ENCODE assay signal across 8 cellular contexts in the genomic region with DNA sequence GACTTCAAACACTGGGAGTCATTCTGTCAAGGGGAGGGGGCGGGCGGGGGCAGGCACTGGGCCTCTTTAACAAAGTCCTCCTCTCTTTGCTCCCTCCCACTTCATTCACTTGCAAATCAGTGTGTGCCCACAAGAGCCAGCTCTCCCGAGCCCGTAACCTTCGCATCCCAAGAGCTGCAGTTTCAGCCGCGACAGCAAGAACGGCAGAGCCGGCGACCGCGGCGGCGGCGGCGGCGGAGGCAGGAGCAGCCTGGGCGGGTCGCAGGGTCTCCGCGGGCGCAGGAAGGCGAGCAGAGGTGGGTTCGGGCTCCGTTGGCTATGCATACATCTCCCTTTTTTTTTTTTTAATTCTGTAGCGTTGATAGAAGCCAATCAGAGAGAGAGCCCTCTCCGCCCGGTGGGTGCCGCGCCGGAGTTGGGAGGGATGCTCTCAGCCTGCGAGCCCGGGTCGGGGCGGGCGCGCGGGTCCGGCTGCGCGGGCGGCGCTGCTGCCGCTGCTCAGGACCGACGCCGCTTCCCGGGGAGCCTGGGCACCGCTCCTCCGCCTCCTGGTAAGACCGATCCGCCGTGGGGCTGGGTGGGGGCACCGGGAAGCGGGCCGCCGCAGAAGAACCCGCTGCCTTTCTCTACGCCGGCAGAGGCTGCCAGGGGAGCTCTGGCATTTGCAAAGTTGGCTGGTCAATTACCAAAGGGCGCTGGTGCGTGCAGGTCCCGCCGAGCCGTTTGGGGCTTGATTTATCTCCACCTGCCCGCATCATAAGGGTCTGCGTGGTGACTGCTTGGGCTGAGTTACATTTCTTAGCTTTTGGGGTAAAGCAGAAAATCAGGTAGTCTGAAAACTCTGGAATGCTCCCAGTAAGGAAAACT. TPM values are rescaled to one million over a fixed set of nuclear protein-coding genes. Genes with fewer than 3 reads are reported as not detected.
DNase-seq lines count a peak whose midpoint lies in the region; ATAC-seq and TF ChIP-seq lines count a peak whose summit lies in the region.

A gene (plus strand): TSS at position 96 of the 867 bp plus-strand sequence. CDS start 73,788 bp downstream, outside the sequence.

- WGBS in upper lobe of left lung, 2 donors: 3 to 4% methylated on average over 39 to 58 of the region's 67 CpGs

- peak; percentile 79 for DNase-seq in D341Med (ENCODE audit: low spot score)
- peak; percentile 81 for DNase-seq in NCI-H345 (lab: John Stamatoyannopoulos, UW)
- DNase-seq in ecto neural progenitor cell (ENCODE audit: low spot score): peak; percentile 88
- peak; percentile 75 for DNase-seq in medulla oblongata (ENCODE audit: extremely low spot score)
- DNase-seq in upper lobe of left lung: peak in 1 of 2 donors; percentile 85

- no peaks in the 10 kb centered on the region for H3K9me3 ChIP-seq in upper lobe of left lung

- H3K27me3 ChIP-seq in upper lobe of left lung: peaks cover 0 to 21% (median 8%) of the 10 kb centered on the region in 4 donors

- peaks cover 9 to 18% (median 13%) of the 10 kb centered on the region in 4 donors for H3K4me1 ChIP-seq in upper lobe of left lung

- TF ChIP-seq CTCF in upper lobe of left lung (IDR thresholded peaks at IDR 0.05): no peak

- TF ChIP-seq POLR2A in upper lobe of left lung (IDR thresholded peaks at IDR 0.05): no peak

- peak in 1 of 2 donors; percentile 82 for ATAC-seq in upper lobe of left lung (ENCODE audit: low FRiP score in 2 of 2)
- no peak for ATAC-seq in HG03442 (IDR thresholded peaks at IDR 0.05; ENCODE audit: unreplicated experiment)
- no peak for ATAC-seq in GM19455 (IDR thresholded peaks at IDR 0.05; ENCODE audit: unreplicated experiment)
- no peak for ATAC-seq in HG03196 (IDR thresholded peaks at IDR 0.05; ENCODE audit: unreplicated experiment)

- no peaks in the 10 kb centered on the region for H3K36me3 ChIP-seq in upper lobe of left lung

- H3K4me3 ChIP-seq in upper lobe of left lung: peak within 1 kb of the TSS; percentile 3 to 44 (median 38)

- TF ChIP-seq EP300 in upper lobe of left lung (IDR thresholded peaks at IDR 0.05): no peak

- H3K27ac ChIP-seq in upper lobe of left lung: peak within 1 kb of the TSS in 2 of 4 donors; percentile 19 to 61

RNA-seq across cellular contexts. Expression of the gene that starts here (rescaled TPM):
- total RNA-seq in upper lobe of left lung: 1 to 10 TPM; 1.8 to 3.6 (median 2.6) TPM
